21 cellular contexts compared by ENCODE assay signal in the genomic region with DNA sequence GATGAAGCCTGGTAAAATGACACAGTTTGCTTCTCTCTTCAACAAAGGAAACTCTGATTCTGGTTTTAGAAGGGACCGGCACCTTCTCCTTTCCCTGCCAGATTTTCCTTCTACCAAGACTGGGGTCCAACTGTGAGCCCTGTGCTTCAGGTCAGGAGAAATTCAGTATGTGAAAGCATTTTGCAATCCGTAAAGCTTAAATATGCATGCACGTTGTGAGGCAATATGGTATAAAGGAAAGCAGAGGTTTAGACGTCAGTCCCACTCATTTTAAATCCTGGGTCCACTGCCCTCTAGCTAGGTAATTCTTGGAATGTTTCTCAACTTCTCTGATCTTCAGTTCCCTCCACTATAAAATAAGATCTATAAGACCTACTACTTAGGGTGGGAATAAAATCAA.
DNase-seq lines count a peak whose midpoint lies in the region; ATAC-seq and TF ChIP-seq lines count a peak whose summit lies in the region.
"Had no signal": no experiment of that assay in that cellular context is flagged by ENCODE, and none has a peak within 500 bp of the region (broad histone marks: within the 10 kb centered on the region; RNA-seq: fewer than 3 reads in every experiment).

No MANE protein-coding gene starts in this region.

- DNase-seq in GM23338 (ENCODE audit: low spot score) = no peak
- DNase-seq in choroid plexus epithelial cell (ENCODE audit: low read depth) = peak; percentile 55
- DNase-seq in esophagus muscularis mucosa (ENCODE audit: extremely low spot score) = peak; percentile 34
- DNase-seq in GM10248 (ENCODE audit: extremely low spot score) = no peak
- DNase-seq: 8988T; ACHN; AML-193; BE2C; CD4-positive, alpha-beta T cell; CD8-positive, alpha-beta memory T cell; DMS 273 treated with DMSO at 0.1 percent for 48 hours; DMS79; EL; GDM1; H9 had no signal

- TF ChIP-seq EP300 in esophagus muscularis mucosa (IDR thresholded peaks at IDR 0.05) = no peak

- TF ChIP-seq POLR2A in esophagus muscularis mucosa (IDR thresholded peaks at IDR 0.05; ENCODE audit: low read depth) = no peak

- TF ChIP-seq CTCF in GM23338 (conservative IDR thresholded peaks at IDR 0.05; ENCODE audit: low read depth in 2 of 2) = no peak
- no peak for TF ChIP-seq CTCF in choroid plexus epithelial cell (conservative IDR thresholded peaks at IDR 0.05; ENCODE audit: low read depth, low read length)
- TF ChIP-seq CTCF in esophagus muscularis mucosa (IDR thresholded peaks at IDR 0.05) = no peak
- TF ChIP-seq CTCF in GM10248 (IDR thresholded peaks at IDR 0.05; ENCODE audit: control extremely low read depth, extremely low read depth, low read depth, missing control alignments) = no peak

- H3K4me3 Mint-ChIP-seq in GM23338 = no peak overlapping the region
- H3K4me3 Mint-ChIP-seq: CD14-positive monocyte; CD4-positive, alpha-beta T cell; CD8-positive, alpha-beta memory T cell; H9 had no signal

- H4K20me1 ChIP-seq in GM23338 (replicated peaks; ENCODE audit: insufficient read depth) = no peaks in the 10 kb centered on the region
- H4K20me1 ChIP-seq: BLaER1 treated with 17β-estradiol and CSF1 and Interleukin-3, amounts not matched to agents 10 nM and 100 nM had no signal

- CTCF ChIA-PET in GM10248 (lab: Yijun Ruan, JAX) = no interaction called here

- H3K27ac ChIP-seq in GM23338 (ENCODE audit: low read depth) = no peak overlapping the region
- no peak overlapping the region for H3K27ac ChIP-seq in esophagus muscularis mucosa (replicated peaks in 1 of 4)
- H3K27ac ChIP-seq: A549; BLaER1 treated with 17β-estradiol and CSF1 and Interleukin-3, amounts not matched to agents 10 nM and 100 nM had no signal

- POLR2A ChIA-PET in GM10248 (lab: Yijun Ruan, JAX) = no interaction called here

- 94% methylated on average over 4 of the region's 4 CpGs for WGBS in esophagus muscularis mucosa

- peak overlapping the region; percentile 78; the same call in 1 of the 2 replicates for H2AFZ ChIP-seq in GM23338

- H3K9me2 ChIP-seq in GM23338 (ENCODE audit: insufficient read depth) = peaks cover 7% of the 10 kb centered on the region

- no peaks in the 10 kb centered on the region for H3F3A ChIP-seq in GM23338 (replicated peaks; ENCODE audit: low read depth)

- H3K27ac Mint-ChIP-seq in GM23338 = no peak overlapping the region
- H3K27ac Mint-ChIP-seq: CD14-positive monocyte; CD4-positive, alpha-beta T cell; CD8-positive, alpha-beta memory T cell had no signal

- H3K9me3 Mint-ChIP-seq in GM23338 = no peaks in the 10 kb centered on the region
- H3K9me3 Mint-ChIP-seq: CD4-positive, alpha-beta T cell; H9 had no signal

- intact Hi-C loops in esophagus muscularis mucosa (cut with DNase I) = no loop called here

- ATAC-seq in GM23338 (no peak), GM18858 (IDR thresholded peaks at IDR 0.05; ENCODE audit: unreplicated experiment) (no peak), HG02870 (IDR thresholded peaks at IDR 0.05; ENCODE audit: unreplicated experiment) (no peak)
- ATAC-seq: A549, HCT116 had no signal

- no peaks in the 10 kb centered on the region for H3K27me3 Mint-ChIP-seq in GM23338 (ENCODE audit: insufficient read depth, low read depth, poor library complexity)
- H3K27me3 Mint-ChIP-seq: CD4-positive, alpha-beta T cell; CD8-positive, alpha-beta memory T cell had no signal

- peak overlapping the region; percentile 41; the same call in 1 of the 2 replicates for H3K4me2 ChIP-seq in GM23338
- H3K4me2 ChIP-seq: A549; BLaER1 treated with 17β-estradiol and CSF1 and Interleukin-3, amounts not matched to agents 10 nM and 100 nM had no signal

- peaks cover 27% of the 10 kb centered on the region for H3K4me1 ChIP-seq in GM23338 (ENCODE audit: insufficient read depth)
- no peaks in the 10 kb centered on the region for H3K4me1 ChIP-seq in esophagus muscularis mucosa
- H3K4me1 ChIP-seq: A549; BE2C; BLaER1 treated with 17β-estradiol and CSF1 and Interleukin-3, amounts not matched to agents 10 nM and 100 nM had no signal

- no peaks in the 10 kb centered on the region for H3K27me3 ChIP-seq in GM23338 (ENCODE audit: insufficient read depth)
- no peaks in the 10 kb centered on the region for H3K27me3 ChIP-seq in esophagus muscularis mucosa
- H3K27me3 ChIP-seq: BE2C; BLaER1 treated with 17β-estradiol and CSF1 and Interleukin-3, amounts not matched to agents 10 nM and 100 nM had no signal

- H3K36me3 ChIP-seq in GM23338 (ENCODE audit: insufficient read depth) (no peaks in the 10 kb centered on the region), esophagus muscularis mucosa (no peaks in the 10 kb centered on the region)
- H3K36me3 ChIP-seq: BE2C; BLaER1 treated with 17β-estradiol and CSF1 and Interleukin-3, amounts not matched to agents 10 nM and 100 nM had no signal

- H3K79me2 ChIP-seq in GM23338 (replicated peaks; ENCODE audit: insufficient read depth) = no peaks in the 10 kb centered on the region

- H3K9me3 ChIP-seq in esophagus muscularis mucosa = no peaks in the 10 kb centered on the region
- H3K9me3 ChIP-seq: A549; BE2C; BLaER1 treated with 17β-estradiol and CSF1 and Interleukin-3, amounts not matched to agents 10 nM and 100 nM had no signal

- H3K36me3 Mint-ChIP-seq in GM23338 (ENCODE audit: low read depth) = no peaks in the 10 kb centered on the region
- H3K36me3 Mint-ChIP-seq: CD14-positive monocyte; CD8-positive, alpha-beta memory T cell had no signal

- H3K4me3 ChIP-seq in GM23338 (no peak overlapping the region), choroid plexus epithelial cell (ENCODE audit: low read depth, low read length) (no peak overlapping the region), esophagus muscularis mucosa (no peak overlapping the region)
- H3K4me3 ChIP-seq: A549; BLaER1 treated with 17β-estradiol and CSF1 and Interleukin-3, amounts not matched to agents 10 nM and 100 nM had no signal

- H3K4me1 Mint-ChIP-seq in GM23338 = peaks cover 16% of the 10 kb centered on the region
- H3K4me1 Mint-ChIP-seq: CD14-positive monocyte; CD8-positive, alpha-beta memory T cell had no signal

TF ChIP-seq in GM23338, 12 proteins besides CTCF, POLR2A, EP300 and RAD21:
- TF ChIP-seq ZNF114 (CRISPR knock-in tag; IDR thresholded peaks at IDR 0.05) (no peak), CREB1 (CRISPR knock-in tag; IDR thresholded peaks at IDR 0.05; ENCODE audit: low read depth) (no peak), JUNB (IDR thresholded peaks at IDR 0.05; ENCODE audit: unreplicated experiment) (no peak), POLR2AphosphoS5 (IDR thresholded peaks at IDR 0.05; ENCODE audit: low read depth) (no peak), STAT1 (IDR thresholded peaks at IDR 0.05; ENCODE audit: unreplicated experiment) (no peak), NANOG (IDR thresholded peaks at IDR 0.05; ENCODE audit: borderline replicate concordance) (no peak), EZH2phosphoT487 (IDR thresholded peaks at IDR 0.05; ENCODE audit: unreplicated experiment) (no peak)
- TF ChIP-seq, protein P1, sequence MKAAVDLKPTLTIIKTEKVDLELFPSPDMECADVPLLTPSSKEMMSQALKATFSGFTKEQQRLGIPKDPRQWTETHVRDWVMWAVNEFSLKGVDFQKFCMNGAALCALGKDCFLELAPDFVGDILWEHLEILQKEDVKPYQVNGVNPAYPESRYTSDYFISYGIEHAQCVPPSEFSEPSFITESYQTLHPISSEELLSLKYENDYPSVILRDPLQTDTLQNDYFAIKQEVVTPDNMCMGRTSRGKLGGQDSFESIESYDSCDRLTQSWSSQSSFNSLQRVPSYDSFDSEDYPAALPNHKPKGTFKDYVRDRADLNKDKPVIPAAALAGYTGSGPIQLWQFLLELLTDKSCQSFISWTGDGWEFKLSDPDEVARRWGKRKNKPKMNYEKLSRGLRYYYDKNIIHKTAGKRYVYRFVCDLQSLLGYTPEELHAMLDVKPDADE (IDR thresholded peaks at IDR 0.05) = no peak
- TF ChIP-seq, protein P2, sequence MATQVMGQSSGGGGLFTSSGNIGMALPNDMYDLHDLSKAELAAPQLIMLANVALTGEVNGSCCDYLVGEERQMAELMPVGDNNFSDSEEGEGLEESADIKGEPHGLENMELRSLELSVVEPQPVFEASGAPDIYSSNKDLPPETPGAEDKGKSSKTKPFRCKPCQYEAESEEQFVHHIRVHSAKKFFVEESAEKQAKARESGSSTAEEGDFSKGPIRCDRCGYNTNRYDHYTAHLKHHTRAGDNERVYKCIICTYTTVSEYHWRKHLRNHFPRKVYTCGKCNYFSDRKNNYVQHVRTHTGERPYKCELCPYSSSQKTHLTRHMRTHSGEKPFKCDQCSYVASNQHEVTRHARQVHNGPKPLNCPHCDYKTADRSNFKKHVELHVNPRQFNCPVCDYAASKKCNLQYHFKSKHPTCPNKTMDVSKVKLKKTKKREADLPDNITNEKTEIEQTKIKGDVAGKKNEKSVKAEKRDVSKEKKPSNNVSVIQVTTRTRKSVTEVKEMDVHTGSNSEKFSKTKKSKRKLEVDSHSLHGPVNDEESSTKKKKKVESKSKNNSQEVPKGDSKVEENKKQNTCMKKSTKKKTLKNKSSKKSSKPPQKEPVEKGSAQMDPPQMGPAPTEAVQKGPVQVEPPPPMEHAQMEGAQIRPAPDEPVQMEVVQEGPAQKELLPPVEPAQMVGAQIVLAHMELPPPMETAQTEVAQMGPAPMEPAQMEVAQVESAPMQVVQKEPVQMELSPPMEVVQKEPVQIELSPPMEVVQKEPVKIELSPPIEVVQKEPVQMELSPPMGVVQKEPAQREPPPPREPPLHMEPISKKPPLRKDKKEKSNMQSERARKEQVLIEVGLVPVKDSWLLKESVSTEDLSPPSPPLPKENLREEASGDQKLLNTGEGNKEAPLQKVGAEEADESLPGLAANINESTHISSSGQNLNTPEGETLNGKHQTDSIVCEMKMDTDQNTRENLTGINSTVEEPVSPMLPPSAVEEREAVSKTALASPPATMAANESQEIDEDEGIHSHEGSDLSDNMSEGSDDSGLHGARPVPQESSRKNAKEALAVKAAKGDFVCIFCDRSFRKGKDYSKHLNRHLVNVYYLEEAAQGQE (IDR thresholded peaks at IDR 0.05; ENCODE audit: unreplicated experiment) = no peak

Comparison
In these comparisons a context has a peak if more than half of its experiments do, and no peak if none do; other contexts are left out.
1. DNase-seq: peak in choroid plexus epithelial cell (single experiment) and esophagus muscularis mucosa (single experiment); none in GM23338 (single experiment) and GM10248 (single experiment).